In the genomic region with DNA sequence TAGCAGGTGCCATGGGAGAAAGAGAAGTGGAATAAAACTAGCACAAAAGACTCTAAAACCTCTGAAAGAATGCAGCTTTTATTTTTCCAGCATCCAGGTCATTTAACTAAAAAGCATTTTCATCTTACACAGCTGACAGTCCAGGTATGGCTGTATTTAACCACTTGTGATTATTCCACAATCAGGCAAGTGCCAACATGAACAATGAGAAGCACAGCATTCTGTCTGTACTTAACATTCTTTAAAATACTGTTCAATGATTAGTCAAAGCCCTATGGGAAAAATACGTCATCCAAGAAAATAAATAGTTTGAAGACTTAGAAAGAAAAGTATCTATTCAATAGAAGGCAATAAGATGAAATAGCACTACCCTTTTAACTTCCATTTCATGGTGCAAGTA, we compare ENCODE assay signal across 1 cellular context.
TF ChIP-seq lines count a peak whose summit lies in the region.

No MANE protein-coding gene starts in this region.

TF ChIP-seq in HepG2, 621 proteins besides CTCF, POLR2A, EP300 and RAD21 (continued from another document):
- TF ChIP-seq, protein P1, sequence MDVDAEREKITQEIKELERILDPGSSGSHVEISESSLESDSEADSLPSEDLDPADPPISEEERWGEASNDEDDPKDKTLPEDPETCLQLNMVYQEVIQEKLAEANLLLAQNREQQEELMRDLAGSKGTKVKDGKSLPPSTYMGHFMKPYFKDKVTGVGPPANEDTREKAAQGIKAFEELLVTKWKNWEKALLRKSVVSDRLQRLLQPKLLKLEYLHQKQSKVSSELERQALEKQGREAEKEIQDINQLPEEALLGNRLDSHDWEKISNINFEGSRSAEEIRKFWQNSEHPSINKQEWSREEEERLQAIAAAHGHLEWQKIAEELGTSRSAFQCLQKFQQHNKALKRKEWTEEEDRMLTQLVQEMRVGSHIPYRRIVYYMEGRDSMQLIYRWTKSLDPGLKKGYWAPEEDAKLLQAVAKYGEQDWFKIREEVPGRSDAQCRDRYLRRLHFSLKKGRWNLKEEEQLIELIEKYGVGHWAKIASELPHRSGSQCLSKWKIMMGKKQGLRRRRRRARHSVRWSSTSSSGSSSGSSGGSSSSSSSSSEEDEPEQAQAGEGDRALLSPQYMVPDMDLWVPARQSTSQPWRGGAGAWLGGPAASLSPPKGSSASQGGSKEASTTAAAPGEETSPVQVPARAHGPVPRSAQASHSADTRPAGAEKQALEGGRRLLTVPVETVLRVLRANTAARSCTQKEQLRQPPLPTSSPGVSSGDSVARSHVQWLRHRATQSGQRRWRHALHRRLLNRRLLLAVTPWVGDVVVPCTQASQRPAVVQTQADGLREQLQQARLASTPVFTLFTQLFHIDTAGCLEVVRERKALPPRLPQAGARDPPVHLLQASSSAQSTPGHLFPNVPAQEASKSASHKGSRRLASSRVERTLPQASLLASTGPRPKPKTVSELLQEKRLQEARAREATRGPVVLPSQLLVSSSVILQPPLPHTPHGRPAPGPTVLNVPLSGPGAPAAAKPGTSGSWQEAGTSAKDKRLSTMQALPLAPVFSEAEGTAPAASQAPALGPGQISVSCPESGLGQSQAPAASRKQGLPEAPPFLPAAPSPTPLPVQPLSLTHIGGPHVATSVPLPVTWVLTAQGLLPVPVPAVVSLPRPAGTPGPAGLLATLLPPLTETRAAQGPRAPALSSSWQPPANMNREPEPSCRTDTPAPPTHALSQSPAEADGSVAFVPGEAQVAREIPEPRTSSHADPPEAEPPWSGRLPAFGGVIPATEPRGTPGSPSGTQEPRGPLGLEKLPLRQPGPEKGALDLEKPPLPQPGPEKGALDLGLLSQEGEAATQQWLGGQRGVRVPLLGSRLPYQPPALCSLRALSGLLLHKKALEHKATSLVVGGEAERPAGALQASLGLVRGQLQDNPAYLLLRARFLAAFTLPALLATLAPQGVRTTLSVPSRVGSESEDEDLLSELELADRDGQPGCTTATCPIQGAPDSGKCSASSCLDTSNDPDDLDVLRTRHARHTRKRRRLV (CRISPR knock-in tag; IDR thresholded peaks at IDR 0.05) = no peak
- no peak for TF ChIP-seq ZNF253 (CRISPR knock-in tag; IDR thresholded peaks at IDR 0.05; ENCODE audit: borderline replicate concordance)
- no peak for TF ChIP-seq AGO1 (IDR thresholded peaks at IDR 0.05; ENCODE audit: low read depth, low read length, poor library complexity, severe bottlenecking)
- TF ChIP-seq, protein P2, sequence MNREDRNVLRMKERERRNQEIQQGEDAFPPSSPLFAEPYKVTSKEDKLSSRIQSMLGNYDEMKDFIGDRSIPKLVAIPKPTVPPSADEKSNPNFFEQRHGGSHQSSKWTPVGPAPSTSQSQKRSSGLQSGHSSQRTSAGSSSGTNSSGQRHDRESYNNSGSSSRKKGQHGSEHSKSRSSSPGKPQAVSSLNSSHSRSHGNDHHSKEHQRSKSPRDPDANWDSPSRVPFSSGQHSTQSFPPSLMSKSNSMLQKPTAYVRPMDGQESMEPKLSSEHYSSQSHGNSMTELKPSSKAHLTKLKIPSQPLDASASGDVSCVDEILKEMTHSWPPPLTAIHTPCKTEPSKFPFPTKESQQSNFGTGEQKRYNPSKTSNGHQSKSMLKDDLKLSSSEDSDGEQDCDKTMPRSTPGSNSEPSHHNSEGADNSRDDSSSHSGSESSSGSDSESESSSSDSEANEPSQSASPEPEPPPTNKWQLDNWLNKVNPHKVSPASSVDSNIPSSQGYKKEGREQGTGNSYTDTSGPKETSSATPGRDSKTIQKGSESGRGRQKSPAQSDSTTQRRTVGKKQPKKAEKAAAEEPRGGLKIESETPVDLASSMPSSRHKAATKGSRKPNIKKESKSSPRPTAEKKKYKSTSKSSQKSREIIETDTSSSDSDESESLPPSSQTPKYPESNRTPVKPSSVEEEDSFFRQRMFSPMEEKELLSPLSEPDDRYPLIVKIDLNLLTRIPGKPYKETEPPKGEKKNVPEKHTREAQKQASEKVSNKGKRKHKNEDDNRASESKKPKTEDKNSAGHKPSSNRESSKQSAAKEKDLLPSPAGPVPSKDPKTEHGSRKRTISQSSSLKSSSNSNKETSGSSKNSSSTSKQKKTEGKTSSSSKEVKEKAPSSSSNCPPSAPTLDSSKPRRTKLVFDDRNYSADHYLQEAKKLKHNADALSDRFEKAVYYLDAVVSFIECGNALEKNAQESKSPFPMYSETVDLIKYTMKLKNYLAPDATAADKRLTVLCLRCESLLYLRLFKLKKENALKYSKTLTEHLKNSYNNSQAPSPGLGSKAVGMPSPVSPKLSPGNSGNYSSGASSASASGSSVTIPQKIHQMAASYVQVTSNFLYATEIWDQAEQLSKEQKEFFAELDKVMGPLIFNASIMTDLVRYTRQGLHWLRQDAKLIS (CRISPR knock-in tag; IDR thresholded peaks at IDR 0.05) = no peak
- TF ChIP-seq, protein P3, sequence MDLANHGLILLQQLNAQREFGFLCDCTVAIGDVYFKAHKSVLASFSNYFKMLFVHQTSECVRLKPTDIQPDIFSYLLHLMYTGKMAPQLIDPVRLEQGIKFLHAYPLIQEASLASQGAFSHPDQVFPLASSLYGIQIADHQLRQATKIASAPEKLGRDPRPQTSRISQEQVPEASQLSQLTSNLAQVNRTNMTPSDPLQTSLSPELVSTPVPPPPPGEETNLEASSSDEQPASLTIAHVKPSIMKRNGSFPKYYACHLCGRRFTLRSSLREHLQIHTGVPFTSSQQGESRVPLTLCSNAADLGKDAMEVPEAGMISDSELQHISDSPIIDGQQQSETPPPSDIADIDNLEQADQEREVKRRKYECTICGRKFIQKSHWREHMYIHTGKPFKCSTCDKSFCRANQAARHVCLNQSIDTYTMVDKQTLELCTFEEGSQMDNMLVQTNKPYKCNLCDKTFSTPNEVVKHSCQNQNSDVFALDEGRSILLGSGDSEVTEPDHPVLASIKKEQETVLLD (CRISPR knock-in tag; IDR thresholded peaks at IDR 0.05; ENCODE audit: low read depth) = no peak
- TF ChIP-seq MAF1 (CRISPR knock-in tag; IDR thresholded peaks at IDR 0.05; ENCODE audit: borderline replicate concordance) = no peak
- TF ChIP-seq, protein P4, sequence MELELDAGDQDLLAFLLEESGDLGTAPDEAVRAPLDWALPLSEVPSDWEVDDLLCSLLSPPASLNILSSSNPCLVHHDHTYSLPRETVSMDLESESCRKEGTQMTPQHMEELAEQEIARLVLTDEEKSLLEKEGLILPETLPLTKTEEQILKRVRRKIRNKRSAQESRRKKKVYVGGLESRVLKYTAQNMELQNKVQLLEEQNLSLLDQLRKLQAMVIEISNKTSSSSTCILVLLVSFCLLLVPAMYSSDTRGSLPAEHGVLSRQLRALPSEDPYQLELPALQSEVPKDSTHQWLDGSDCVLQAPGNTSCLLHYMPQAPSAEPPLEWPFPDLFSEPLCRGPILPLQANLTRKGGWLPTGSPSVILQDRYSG (CRISPR knock-in tag; IDR thresholded peaks at IDR 0.05) = no peak
- no peak for TF ChIP-seq TCF12 (IDR thresholded peaks at IDR 0.05)
- TF ChIP-seq TCF12 (CRISPR knock-in tag; IDR thresholded peaks at IDR 0.05) = no peak
- TF ChIP-seq SCMH1 (CRISPR knock-in tag; IDR thresholded peaks at IDR 0.05; ENCODE audit: borderline replicate concordance) = no peak
- no peak for TF ChIP-seq ZNF552 (CRISPR knock-in tag; IDR thresholded peaks at IDR 0.05; ENCODE audit: borderline replicate concordance)
- TF ChIP-seq IKZF1 (IDR thresholded peaks at IDR 0.05) = no peak
